Comparison of ENCODE assay signal across 1 cellular context in the genomic region with DNA sequence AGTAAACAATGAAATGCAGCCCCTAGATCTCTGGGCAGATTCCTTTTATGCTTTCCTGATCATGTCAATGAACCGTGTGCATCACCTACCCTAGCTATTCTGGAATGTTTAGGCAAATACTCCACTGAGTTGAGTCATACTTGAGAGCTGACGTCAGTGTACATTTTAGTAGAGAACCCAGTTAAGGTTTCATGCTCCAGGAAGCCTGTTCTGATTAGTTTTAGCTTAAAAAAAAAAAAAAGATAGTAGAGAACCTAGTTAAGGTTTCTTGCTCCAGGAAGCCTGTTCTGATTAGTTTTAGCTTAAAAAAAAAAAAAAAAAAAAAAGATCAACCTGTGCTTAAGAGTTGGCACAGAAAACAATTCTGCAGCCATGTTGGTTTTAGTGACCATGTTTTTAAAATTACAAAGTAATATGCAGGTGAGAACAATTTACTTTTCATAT.
TF ChIP-seq lines count a peak whose summit lies in the region.

No MANE protein-coding gene starts in this region.

TF ChIP-seq in A549, 52 proteins besides CTCF, POLR2A, EP300 and RAD21 (continued from another document):
- TF ChIP-seq, protein P1, sequence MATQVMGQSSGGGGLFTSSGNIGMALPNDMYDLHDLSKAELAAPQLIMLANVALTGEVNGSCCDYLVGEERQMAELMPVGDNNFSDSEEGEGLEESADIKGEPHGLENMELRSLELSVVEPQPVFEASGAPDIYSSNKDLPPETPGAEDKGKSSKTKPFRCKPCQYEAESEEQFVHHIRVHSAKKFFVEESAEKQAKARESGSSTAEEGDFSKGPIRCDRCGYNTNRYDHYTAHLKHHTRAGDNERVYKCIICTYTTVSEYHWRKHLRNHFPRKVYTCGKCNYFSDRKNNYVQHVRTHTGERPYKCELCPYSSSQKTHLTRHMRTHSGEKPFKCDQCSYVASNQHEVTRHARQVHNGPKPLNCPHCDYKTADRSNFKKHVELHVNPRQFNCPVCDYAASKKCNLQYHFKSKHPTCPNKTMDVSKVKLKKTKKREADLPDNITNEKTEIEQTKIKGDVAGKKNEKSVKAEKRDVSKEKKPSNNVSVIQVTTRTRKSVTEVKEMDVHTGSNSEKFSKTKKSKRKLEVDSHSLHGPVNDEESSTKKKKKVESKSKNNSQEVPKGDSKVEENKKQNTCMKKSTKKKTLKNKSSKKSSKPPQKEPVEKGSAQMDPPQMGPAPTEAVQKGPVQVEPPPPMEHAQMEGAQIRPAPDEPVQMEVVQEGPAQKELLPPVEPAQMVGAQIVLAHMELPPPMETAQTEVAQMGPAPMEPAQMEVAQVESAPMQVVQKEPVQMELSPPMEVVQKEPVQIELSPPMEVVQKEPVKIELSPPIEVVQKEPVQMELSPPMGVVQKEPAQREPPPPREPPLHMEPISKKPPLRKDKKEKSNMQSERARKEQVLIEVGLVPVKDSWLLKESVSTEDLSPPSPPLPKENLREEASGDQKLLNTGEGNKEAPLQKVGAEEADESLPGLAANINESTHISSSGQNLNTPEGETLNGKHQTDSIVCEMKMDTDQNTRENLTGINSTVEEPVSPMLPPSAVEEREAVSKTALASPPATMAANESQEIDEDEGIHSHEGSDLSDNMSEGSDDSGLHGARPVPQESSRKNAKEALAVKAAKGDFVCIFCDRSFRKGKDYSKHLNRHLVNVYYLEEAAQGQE (IDR thresholded peaks at IDR 0.05), result no peak
- TF ChIP-seq JUNB (IDR thresholded peaks at IDR 0.05) (0 out of 2 replicates have a peak, but pooled peaks have one; percentile 48), EHMT2 (IDR thresholded peaks at IDR 0.05; ENCODE audit: low read depth) (no peak), SREBF2 (IDR thresholded peaks at IDR 0.05) (no peak), CEBPB (IDR thresholded peaks at IDR 0.05) (peak in 1 of 2 experiments; percentile 79; a peak in 2 of 4 replicates), FOSL2 (IDR thresholded peaks at IDR 0.05) (peak; percentile 71), FOSL2 (CRISPR knock-in tag; IDR thresholded peaks at IDR 0.05) (peak; percentile 96)
- TF ChIP-seq, protein P2, sequence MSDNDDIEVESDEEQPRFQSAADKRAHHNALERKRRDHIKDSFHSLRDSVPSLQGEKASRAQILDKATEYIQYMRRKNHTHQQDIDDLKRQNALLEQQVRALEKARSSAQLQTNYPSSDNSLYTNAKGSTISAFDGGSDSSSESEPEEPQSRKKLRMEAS (IDR thresholded peaks at IDR 0.05), result peak; percentile 63
